ENCODE assay signal across 7 cellular contexts in genomic region chr9:137085918-137086530, GRCh38. TPM values are rescaled to one million over a fixed set of nuclear protein-coding genes. Genes with fewer than 3 reads are reported as not detected.
DNase-seq lines count a peak whose midpoint lies in the region; ATAC-seq and TF ChIP-seq lines count a peak whose summit lies in the region.

No MANE protein-coding gene starts in this region.

- H3K27me3 ChIP-seq in effector memory CD4-positive, alpha-beta T cell (replicated peaks; ENCODE audit: control insufficient read depth, insufficient read depth, low read length, poor library complexity, severe bottlenecking): no peaks in the 10 kb centered on the region
- no peaks in the 10 kb centered on the region for H3K27me3 ChIP-seq in mononuclear cell (ENCODE audit: insufficient read depth, low read length)
- no peaks in the 10 kb centered on the region for H3K27me3 ChIP-seq in transverse colon

- ATAC-seq in GM18907 (IDR thresholded peaks at IDR 0.05; ENCODE audit: unreplicated experiment): peak; percentile 26
- ATAC-seq in HG03280 (IDR thresholded peaks at IDR 0.05; ENCODE audit: unreplicated experiment): peak; percentile 9

- DNase-seq in effector memory CD4-positive, alpha-beta T cell: peak in 1 of 3 donors; percentile 16
- DNase-seq in transverse colon: peak; percentile 54
- DNase-seq in NCI-H2029 (lab: John Stamatoyannopoulos, UW): no peak

- 0% methylated on average over 45 of the region's 58 CpGs; no CpG with 5 or more reads in 1 of the 2 donors for WGBS in transverse colon (ENCODE audit: low coverage in 1 of 2), 2 donors

- in situ Hi-C loops in transverse colon (cut with MboI; ENCODE audit: low pct_ligation_motif_present in 1 of 4, low pct_unique_long_range_greater_than_20kb in 1 of 4, low sequenced_read_pairs in 3 of 4): no loop called here

- no peak for TF ChIP-seq POLR2A in transverse colon (IDR thresholded peaks at IDR 0.05)

- TF ChIP-seq CTCF in VCaP (conservative IDR thresholded peaks at IDR 0.05) (no peak), transverse colon (IDR thresholded peaks at IDR 0.05) (no peak)

- H3K4me3 ChIP-seq in effector memory CD4-positive, alpha-beta T cell (ENCODE audit: insufficient read depth, low read depth, low read length, poor library complexity, severe bottlenecking): peak overlapping the region; percentile 63
- H3K4me3 ChIP-seq in mononuclear cell (ENCODE audit: low read length): peak overlapping the region; percentile 67
- H3K4me3 ChIP-seq in transverse colon: peak overlapping the region; percentile 45 to 88 (median 64)

- H3K4me1 ChIP-seq in effector memory CD4-positive, alpha-beta T cell (ENCODE audit: control insufficient read depth, insufficient read depth, low read length, poor library complexity, severe bottlenecking): peaks cover 19% of the 10 kb centered on the region
- peaks cover 29% of the 10 kb centered on the region for H3K4me1 ChIP-seq in mononuclear cell (ENCODE audit: insufficient read depth, low read length)
- peaks cover 13 to 33% (median 22%) of the 10 kb centered on the region in 4 donors for H3K4me1 ChIP-seq in transverse colon

- intact Hi-C loops in transverse colon (cut with DNase I; ENCODE audit: low total_unique reads): no loop called here

- H3K9me3 ChIP-seq in effector memory CD4-positive, alpha-beta T cell (ENCODE audit: control insufficient read depth, low read length): no peaks in the 10 kb centered on the region
- no peaks in the 10 kb centered on the region for H3K9me3 ChIP-seq in mononuclear cell (ENCODE audit: low read depth, low read length)
- no peaks in the 10 kb centered on the region for H3K9me3 ChIP-seq in transverse colon

- H3K27ac ChIP-seq in VCaP: peak overlapping the region; percentile 100
- peak overlapping the region; percentile 93 for H3K27ac ChIP-seq in effector memory CD4-positive, alpha-beta T cell (ENCODE audit: insufficient read depth, low read length, poor library complexity, severe bottlenecking)
- peak overlapping the region; percentile 94 to 99 (median 94) for H3K27ac ChIP-seq in transverse colon

- H3K36me3 ChIP-seq in effector memory CD4-positive, alpha-beta T cell (ENCODE audit: control insufficient read depth, insufficient read depth, low read length): peaks cover 11% of the 10 kb centered on the region
- H3K36me3 ChIP-seq in transverse colon: no peaks in the 10 kb centered on the region

- no peak for TF ChIP-seq EP300 in transverse colon (IDR thresholded peaks at IDR 0.05; ENCODE audit: low read depth)

RNA-seq across cellular contexts. Expression of gene MAN1B1, which starts 0.8 kb away (rescaled TPM):
- 30.3 TPM for total RNA-seq in mononuclear cell
- total RNA-seq in transverse colon: 100 to 1,000 TPM in 1 of 4 donors, 10 to 100 TPM in 3; 56.5 to 106 (median 70.0) TPM

RNA-seq across cellular contexts. Expression of gene UAP1L1, which starts 8.7 kb away (rescaled TPM):
- total RNA-seq in mononuclear cell (6.2 TPM), transverse colon (10 to 100 TPM in 2 of 4 donors, 1 to 10 TPM in 2; 6.4 to 28.8 (median 11.7) TPM)

RNA-seq across cellular contexts. Expression of gene SAPCD2, which starts 15.7 kb away (rescaled TPM):
- 3.3 TPM for total RNA-seq in mononuclear cell
- 10 to 100 TPM in 1 of 4 donors, 1 to 10 TPM in 2, under 1 TPM in 1; 0.37 to 37.2 (median 3.3) TPM for total RNA-seq in transverse colon

RNA-seq across cellular contexts. Expression of gene DPP7, which starts 28.5 kb away (rescaled TPM):
- total RNA-seq in mononuclear cell (86.9 TPM), transverse colon (100 to 1,000 TPM in 2 of 4 donors, 10 to 100 TPM in 2; 54.2 to 141 (median 103) TPM)

RNA-seq across cellular contexts. Expression of gene ENTPD2, which starts 32.2 kb away (rescaled TPM):
- not detected for total RNA-seq in mononuclear cell
- total RNA-seq in transverse colon: 10 to 100 TPM in 3 of 4 donors, 1 to 10 TPM in 1; 3.6 to 17.1 (median 14.1) TPM
